In the genomic region with DNA sequence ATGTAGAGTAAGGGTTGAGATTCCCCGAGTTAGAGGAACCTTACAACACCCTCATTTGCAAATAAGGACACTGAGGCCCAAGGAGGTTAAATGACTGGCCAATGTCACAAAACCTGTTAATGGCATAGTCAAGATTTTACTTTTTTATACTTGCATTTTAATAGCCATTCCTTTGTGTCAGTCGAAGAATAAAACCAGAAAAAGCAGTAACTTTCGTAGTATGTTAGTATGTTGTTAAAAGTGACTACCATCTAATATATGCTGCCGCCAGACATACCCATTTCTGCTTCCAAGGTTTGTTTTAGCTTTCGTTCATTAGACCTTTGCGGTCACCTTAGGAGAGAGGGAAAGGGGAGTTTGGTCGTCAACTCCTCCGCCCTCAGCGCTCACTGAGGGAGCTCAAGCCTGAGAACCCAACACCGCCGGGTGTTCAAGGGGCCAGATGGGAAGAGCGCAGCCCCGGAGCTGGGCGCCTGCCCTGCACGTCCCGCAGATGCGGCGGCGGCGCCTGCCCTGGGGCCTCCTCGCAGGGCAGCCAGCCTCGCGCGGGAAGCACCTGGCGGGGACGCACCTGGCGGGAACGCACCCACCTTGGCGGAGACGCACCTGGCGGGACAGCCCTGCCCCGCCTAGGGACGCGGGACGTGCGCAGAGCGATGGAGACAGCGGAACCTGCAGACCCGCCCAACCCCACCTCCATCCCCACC, we compare ENCODE assay signal across 8 cellular contexts. TPM values are rescaled to one million over a fixed set of nuclear protein-coding genes. Genes with fewer than 3 reads are reported as not detected.
DNase-seq lines count a peak whose midpoint lies in the region; ATAC-seq, FAIRE-seq and TF ChIP-seq lines count a peak whose summit lies in the region.

No MANE protein-coding gene starts in this region.

- TF ChIP-seq CTCF in WERI-Rb-1 (IDR thresholded peaks at IDR 0.05; ENCODE audit: low read depth, low read length), result no peak
- TF ChIP-seq CTCF in foreskin fibroblast (IDR thresholded peaks at IDR 0.05; ENCODE audit: low read depth, low read length), result no peak
- no peak for TF ChIP-seq CTCF in omental fat pad (IDR thresholded peaks at IDR 0.05)
- TF ChIP-seq CTCF in D721Med (IDR thresholded peaks at IDR 0.05; ENCODE audit: insufficient read depth, missing control alignments), result no peak

- ATAC-seq in GM21723 (IDR thresholded peaks at IDR 0.05; ENCODE audit: unreplicated experiment) (peak; percentile 5), omental fat pad (ENCODE audit: low FRiP score) (peak; percentile 7)

- H3K4me3 Mint-ChIP-seq in T-helper 2 cell treated with Interferon-gamma antibody and Interleukin-4, amounts not matched to agents 5 μg/mL and 100 μg/mL, for 36 hours, result peak overlapping the region; percentile 97

- no peaks in the 10 kb centered on the region for H3K27me3 ChIP-seq in WERI-Rb-1 (ENCODE audit: insufficient read depth, low read depth, severe bottlenecking)

- no peaks in the 10 kb centered on the region for H3K27me3 Mint-ChIP-seq in T-helper 2 cell treated with Interferon-gamma antibody and Interleukin-4, amounts not matched to agents 5 μg/mL and 100 μg/mL, for 36 hours (ENCODE audit: low read depth)

- DNase-seq in T-helper 2 cell treated with Interferon-gamma antibody and Interleukin-4, amounts not matched to agents 5 μg/mL and 100 μg/mL, for 36 hours (ENCODE audit: low spot score), result no peak
- DNase-seq in T-helper 2 cell (no peak), KG1 (lab: John Stamatoyannopoulos, UW) (peak; percentile 40), WERI-Rb-1 (no peak), foreskin fibroblast (peak in 1 of 2 donors; percentile 56), omental fat pad (ENCODE audit: low spot score) (no peak), D721Med (ENCODE audit: insufficient read length, low spot score) (no peak)

- peak overlapping the region; percentile 98 for H3K27ac Mint-ChIP-seq in T-helper 2 cell treated with Interferon-gamma antibody and Interleukin-4, amounts not matched to agents 5 μg/mL and 100 μg/mL, for 36 hours

- H3K4me1 Mint-ChIP-seq in T-helper 2 cell treated with Interferon-gamma antibody and Interleukin-4, amounts not matched to agents 5 μg/mL and 100 μg/mL, for 36 hours (ENCODE audit: low read depth), result peaks cover 37% of the 10 kb centered on the region

- H3K36me3 Mint-ChIP-seq in T-helper 2 cell treated with Interferon-gamma antibody and Interleukin-4, amounts not matched to agents 5 μg/mL and 100 μg/mL, for 36 hours (ENCODE audit: low read depth), result peaks cover 25% of the 10 kb centered on the region

- no peaks in the 10 kb centered on the region; the same call in none of the 2 replicates for H3K36me3 ChIP-seq in WERI-Rb-1

- no peak for FAIRE-seq in D721Med (lab: Jason Lieb, UNC)

- H3K4me3 ChIP-seq in WERI-Rb-1 (ENCODE audit: low read depth, low read length) (peak overlapping the region; percentile 47), foreskin fibroblast (ENCODE audit: low read depth in 1 of 2, low read length in 2 of 2) (peak overlapping the region; percentile 53 to 80)

- H3K27ac ChIP-seq in WERI-Rb-1, result peak overlapping the region; percentile 97

- no peaks in the 10 kb centered on the region for H3K9me3 Mint-ChIP-seq in T-helper 2 cell treated with Interferon-gamma antibody and Interleukin-4, amounts not matched to agents 5 μg/mL and 100 μg/mL, for 36 hours

- no peaks in the 10 kb centered on the region for H3K9me3 ChIP-seq in WERI-Rb-1 (ENCODE audit: severe bottlenecking)

RNA-seq across cellular contexts. Expression of gene VPS26C, which starts 0.5 kb away (rescaled TPM):
- 10 to 100 TPM; 48.3 to 88.3 (median 61.1) TPM for total RNA-seq in omental fat pad
